Comparison of ENCODE assay signal across 18 cellular contexts in genomic region chr19:47494211-47494547, GRCh38. TPM values are rescaled to one million over a fixed set of nuclear protein-coding genes. Genes with fewer than 3 reads are reported as not detected.
A peak's percentile ranks its signal among the peaks of the same experiment; 100 is the strongest.
DNase-seq lines count a peak whose midpoint lies in the region; ATAC-seq and TF ChIP-seq lines count a peak whose summit lies in the region.
"Had no signal": no experiment of that assay in that cellular context is flagged by ENCODE, and none has a peak within 500 bp of the region (broad histone marks: within the 10 kb centered on the region; RNA-seq: fewer than 3 reads in every experiment).

No MANE protein-coding gene starts in this region.

- H3K4me1 Mint-ChIP-seq in chondrocyte (ENCODE audit: low read depth): no peaks in the 10 kb centered on the region
- no peaks in the 10 kb centered on the region for H3K4me1 Mint-ChIP-seq in progenitor cell of endocrine pancreas (ENCODE audit: low read depth)
- H3K4me1 Mint-ChIP-seq in stimulated activated naive CD8-positive, alpha-beta T cell treated with anti-CD3 and anti-CD28 coated beads, Interleukin-15, amount 100 ng/mL, for 72 hours: peaks cover 47% of the 10 kb centered on the region
- H3K4me1 Mint-ChIP-seq: B cell had no signal

- DNase-seq in DMS 273 (lab: John Stamatoyannopoulos, UW; ENCODE audit: unreplicated experiment) (peak; percentile 44), DMS 273 treated with DMSO at 0.1 percent for 48 hours (lab: John Stamatoyannopoulos, UW) (no peak), Right ventricle myocardium superior (peak; percentile 23), left cardiac atrium (no peak), chondrocyte (ENCODE audit: low spot score) (no peak), retina (peak; percentile 28), progenitor cell of endocrine pancreas (ENCODE audit: low spot score, unreplicated experiment) (no peak)
- DNase-seq in stimulated activated naive CD8-positive, alpha-beta T cell treated with anti-CD3 and anti-CD28 coated beads, Interleukin-15, amount 100 ng/mL, for 72 hours: no peak
- DNase-seq: 8988T; Caco-2; CD4-positive, alpha-beta T cell; MM.1S; NCI-H146; NCI-H2081 treated with DMSO at 0.1 percent for 48 hours; NCI-H510A; PC-3; RPMI8226 had no signal

- H3K9me3 Mint-ChIP-seq in chondrocyte (ENCODE audit: low read depth) (no peaks in the 10 kb centered on the region), progenitor cell of endocrine pancreas (ENCODE audit: low read depth) (no peaks in the 10 kb centered on the region)
- H3K9me3 Mint-ChIP-seq in stimulated activated naive CD8-positive, alpha-beta T cell treated with anti-CD3 and anti-CD28 coated beads, Interleukin-15, amount 100 ng/mL, for 72 hours: no peaks in the 10 kb centered on the region
- H3K9me3 Mint-ChIP-seq: CD4-positive, alpha-beta T cell had no signal

- intact Hi-C loops in Right ventricle myocardium superior (cut with DNase I): no loop called here
- intact Hi-C loops in left cardiac atrium (cut with DNase I): no loop called here

- H3K27me3 Mint-ChIP-seq in chondrocyte (ENCODE audit: low read depth): no peaks in the 10 kb centered on the region
- no peaks in the 10 kb centered on the region for H3K27me3 Mint-ChIP-seq in progenitor cell of endocrine pancreas
- H3K27me3 Mint-ChIP-seq in stimulated activated naive CD8-positive, alpha-beta T cell treated with anti-CD3 and anti-CD28 coated beads, Interleukin-15, amount 100 ng/mL, for 72 hours: no peaks in the 10 kb centered on the region
- H3K27me3 Mint-ChIP-seq: B cell; CD4-positive, alpha-beta T cell had no signal

- H3K4me3 Mint-ChIP-seq in chondrocyte (ENCODE audit: unreplicated experiment) (no peak overlapping the region), progenitor cell of endocrine pancreas (ENCODE audit: low read depth) (no peak overlapping the region)
- H3K4me3 Mint-ChIP-seq in stimulated activated naive CD8-positive, alpha-beta T cell treated with anti-CD3 and anti-CD28 coated beads, Interleukin-15, amount 100 ng/mL, for 72 hours: no peak overlapping the region
- H3K4me3 Mint-ChIP-seq: B cell; CD4-positive, alpha-beta T cell had no signal

- H3K27ac Mint-ChIP-seq in chondrocyte (ENCODE audit: unreplicated experiment) (peak overlapping the region; percentile 27), progenitor cell of endocrine pancreas (no peak overlapping the region)
- no peak overlapping the region for H3K27ac Mint-ChIP-seq in stimulated activated naive CD8-positive, alpha-beta T cell treated with anti-CD3 and anti-CD28 coated beads, Interleukin-15, amount 100 ng/mL, for 72 hours
- H3K27ac Mint-ChIP-seq: B cell had no signal

- H3K36me3 Mint-ChIP-seq in chondrocyte (ENCODE audit: low read depth): peaks cover 6% of the 10 kb centered on the region
- H3K36me3 Mint-ChIP-seq in progenitor cell of endocrine pancreas (ENCODE audit: insufficient read depth): peaks cover 2% of the 10 kb centered on the region

- TF ChIP-seq CTCF in chondrocyte (IDR thresholded peaks at IDR 0.05) (no peak), progenitor cell of endocrine pancreas (IDR thresholded peaks at IDR 0.05; ENCODE audit: unreplicated experiment) (no peak)

- ATAC-seq in Right ventricle myocardium superior (ENCODE audit: poor library complexity) (no peak), left cardiac atrium (no peak)
- ATAC-seq in stimulated activated naive CD8-positive, alpha-beta T cell treated with anti-CD3 and anti-CD28 coated beads, Interleukin-15, amount 100 ng/mL, for 72 hours: no peak
- ATAC-seq: PC-3 had no signal

RNA-seq across cellular contexts. Expression of gene KPTN, which starts 10.2 kb away (rescaled TPM):
- total RNA-seq in Right ventricle myocardium superior (8.4 TPM), left cardiac atrium (10 to 100 TPM in 1 of 2 donors, 1 to 10 TPM in 1; 6.9 to 10.5 TPM), chondrocyte (9.1 to 12.0 TPM (median 9.7 TPM) in 3 replicates), progenitor cell of endocrine pancreas (29.9 and 30.5 TPM in 2 replicates)

RNA-seq across cellular contexts. Expression of gene NAPA, which starts 20.7 kb away (rescaled TPM):
- total RNA-seq in Right ventricle myocardium superior (113 TPM), left cardiac atrium (100 to 1,000 TPM in 1 of 2 donors, 10 to 100 TPM in 1; 92.7 to 113 TPM), chondrocyte (88.8 to 91.2 TPM (median 90.7 TPM) in 3 replicates), progenitor cell of endocrine pancreas (77.8 and 80.0 TPM in 2 replicates)

RNA-seq across cellular contexts. Expression of gene SLC8A2, which starts 22.5 kb away (rescaled TPM):
- total RNA-seq in Right ventricle myocardium superior (0.11 TPM), left cardiac atrium (under 1 TPM in 1 of 2 donors, not detected in 1; 0.15 TPM), chondrocyte (0.27 to 0.42 TPM (median 0.31 TPM) in 3 replicates), progenitor cell of endocrine pancreas (1.2 and 1.4 TPM in 2 replicates)
- total RNA-seq: B cell; CD4-positive, alpha-beta T cell had no signal

Comparison
In these comparisons a context has a peak if more than half of its experiments do, and no peak if none do; other contexts are left out.
1. DNase-seq: peak in DMS 273 (single experiment), Right ventricle myocardium superior (single experiment) and retina (single experiment); none in DMS 273 treated with DMSO at 0.1 percent for 48 hours (single experiment), left cardiac atrium (single experiment), chondrocyte (single experiment), progenitor cell of endocrine pancreas (single experiment) and stimulated activated naive CD8-positive, alpha-beta T cell treated with anti-CD3 and anti-CD28 coated beads, Interleukin-15, amount 100 ng/mL, for 72 hours (0 of 2).